Comparison of ENCODE assay signal across 9 cellular contexts in the genomic region with DNA sequence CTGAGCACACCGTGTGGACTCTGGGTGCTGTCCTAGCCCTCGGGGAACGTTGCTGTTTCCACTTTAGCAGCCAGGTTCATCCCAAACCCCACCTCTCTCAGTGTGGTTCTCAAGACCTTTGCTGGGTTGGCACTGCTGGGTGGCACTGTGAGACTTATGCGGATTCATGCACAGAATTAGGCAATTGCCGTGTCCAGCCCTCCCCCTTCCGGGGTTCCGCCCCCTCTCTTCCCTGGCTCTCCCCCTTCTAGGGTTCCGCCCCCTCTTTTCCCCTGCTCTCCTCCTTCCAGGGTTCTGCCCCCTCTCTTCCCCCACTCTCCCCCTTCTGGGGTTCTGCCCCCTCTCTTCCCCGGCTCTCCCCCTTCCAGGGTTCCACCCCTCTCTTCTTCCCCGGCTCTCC. TPM values are rescaled to one million over a fixed set of nuclear protein-coding genes. Genes with fewer than 3 reads are reported as not detected.
DNase-seq lines count a peak whose midpoint lies in the region; ATAC-seq and TF ChIP-seq lines count a peak whose summit lies in the region.
"Had no signal": no experiment of that assay in that cellular context is flagged by ENCODE, and none has a peak within 500 bp of the region (broad histone marks: within the 10 kb centered on the region; RNA-seq: fewer than 3 reads in every experiment).

No MANE protein-coding gene starts in this region.

- peak overlapping the region; percentile 72 to 96 (median 88) for H3K27ac ChIP-seq in spleen

- DNase-seq in SKM-1 treated with dmso at 0.1 percent for 144 hours (lab: John Stamatoyannopoulos, UW; ENCODE audit: unreplicated experiment) = peak; percentile 83
- DNase-seq in central memory CD8-positive, alpha-beta T cell (ENCODE audit: low spot score in 2 of 2) = no peak
- peak; percentile 90 for DNase-seq in spleen
- no peak for DNase-seq in HPDE6-E6E7 (ENCODE audit: extremely low spot score)
- no peak for DNase-seq in hippocampal formation (lab: John Stamatoyannopoulos, UW)
- no peak for DNase-seq in H7
- no peak for DNase-seq in HFFc6

- H3K27ac Mint-ChIP-seq in IgD-negative memory B cell (peak overlapping the region in 1 of 3 donors; percentile 79), HFFc6 (no peak overlapping the region)
- peak overlapping the region; percentile 84 for H3K27ac Mint-ChIP-seq in central memory CD8-positive, alpha-beta T cell (ENCODE audit: low read depth)

- H3K4me3 Mint-ChIP-seq in IgD-negative memory B cell = peak overlapping the region in 3 of 4 donors; percentile 64 to 88 (median 70)
- peak overlapping the region; percentile 71 for H3K4me3 Mint-ChIP-seq in central memory CD8-positive, alpha-beta T cell
- H3K4me3 Mint-ChIP-seq in HFFc6 = no peak overlapping the region

- H3K4me1 Mint-ChIP-seq in IgD-negative memory B cell = peaks cover 37 to 45% (median 40%) of the 10 kb centered on the region in 3 donors
- H3K4me1 Mint-ChIP-seq in central memory CD8-positive, alpha-beta T cell = peaks cover 15% of the 10 kb centered on the region
- peaks cover 42% of the 10 kb centered on the region for H3K4me1 Mint-ChIP-seq in HFFc6 (ENCODE audit: low read depth)

- H3K36me3 Mint-ChIP-seq in IgD-negative memory B cell (no peaks in the 10 kb centered on the region), HFFc6 (ENCODE audit: low read depth) (no peaks in the 10 kb centered on the region)
- H3K36me3 Mint-ChIP-seq in central memory CD8-positive, alpha-beta T cell (ENCODE audit: insufficient read depth) = peaks cover 4% of the 10 kb centered on the region
- H3K36me3 Mint-ChIP-seq: brain had no signal

- peaks cover 29 to 87% (median 58%) of the 10 kb centered on the region in 6 donors for H3K4me1 ChIP-seq in spleen

- no peak for TF ChIP-seq CTCF in spleen (IDR thresholded peaks at IDR 0.05 in 8 of 11, conservative IDR thresholded peaks at IDR 0.05 in 3 of 11)
- TF ChIP-seq CTCF in HFFc6 (IDR thresholded peaks at IDR 0.05) = no peak

- H3K27me3 ChIP-seq in spleen (replicated peaks in 1 of 7) (peaks cover 0 to 35% (median 0%) of the 10 kb centered on the region in 7 donors), H7 (ENCODE audit: control insufficient read depth, insufficient read depth, low read length) (no peaks in the 10 kb centered on the region)

- H3K4me3 ChIP-seq in spleen = peak overlapping the region in 3 of 8 donors; percentile 10 to 59 (median 16)
- H3K4me3 ChIP-seq in H7 (ENCODE audit: insufficient read depth, low read depth, low read length) = no peak overlapping the region

- no peak for TF ChIP-seq POLR2A in spleen (IDR thresholded peaks at IDR 0.05)

- no peaks in the 10 kb centered on the region for H3K9me3 Mint-ChIP-seq in IgD-negative memory B cell
- H3K9me3 Mint-ChIP-seq in central memory CD8-positive, alpha-beta T cell = no peaks in the 10 kb centered on the region
- H3K9me3 Mint-ChIP-seq in HFFc6 = no peaks in the 10 kb centered on the region

- peak; percentile 25 for ATAC-seq in central memory CD8-positive, alpha-beta T cell (replicated peaks; ENCODE audit: extremely low read depth, poor library complexity, severe bottlenecking)

- intact Hi-C loops in spleen (cut with DNase I; ENCODE audit: low total_unique reads) = no loop called here

- H3K27me3 Mint-ChIP-seq in IgD-negative memory B cell = peaks cover 12% of the 10 kb centered on the region
- H3K27me3 Mint-ChIP-seq in central memory CD8-positive, alpha-beta T cell = peaks cover 23% of the 10 kb centered on the region
- peaks cover 5% of the 10 kb centered on the region for H3K27me3 Mint-ChIP-seq in HFFc6 (ENCODE audit: insufficient read depth)

- H3K36me3 ChIP-seq in spleen = no peaks in the 10 kb centered on the region
- no peaks in the 10 kb centered on the region for H3K36me3 ChIP-seq in H7 (replicated peaks; ENCODE audit: control insufficient read depth, insufficient read depth, low read length)

- WGBS in spleen, 5 donors = 14 to 33% (median 24%) methylated on average over 10 of the region's 10 CpGs

- H3K9me3 ChIP-seq in spleen = no peaks in the 10 kb centered on the region

RNA-seq across cellular contexts. Expression of a gene that starts 39.8 kb away (rescaled TPM):
- 3.4 TPM for polyA plus RNA-seq in IgD-negative memory B cell
- total RNA-seq in spleen = 10 to 100 TPM in 2 of 7 donors, 1 to 10 TPM in 5; 2.9 to 16.3 (median 7.1) TPM
- 1 to 10 TPM; 4.7 to 7.7 (median 5.9) TPM for polyA plus RNA-seq in spleen
- 14.6 and 18.4 TPM in 2 replicates for total RNA-seq in H7 (2014; rRNA removed; shearing (Covaris generic))
- 1 to 10 TPM; 2.7 to 6.5 (median 3.4) TPM for total RNA-seq in HFFc6 (2021; fragmentation: NEBNext Ultra II Directional; extraction: Animal tissue kit (Norgen Biotek cat#: 25700))

Comparison
In these comparisons a context has a peak if more than half of its experiments do, and no peak if none do; other contexts are left out.
1. DNase-seq: peak in SKM-1 treated with dmso at 0.1 percent for 144 hours (single experiment) and spleen (single experiment); none in central memory CD8-positive, alpha-beta T cell (0 of 2), HPDE6-E6E7 (single experiment), hippocampal formation (0 of 2), H7 (single experiment) and HFFc6 (single experiment).